15 cellular contexts compared by ENCODE assay signal in genomic region chr5:133456933-133457402, GRCh38.
DNase-seq lines count a peak whose midpoint lies in the region; ATAC-seq, FAIRE-seq and TF ChIP-seq lines count a peak whose summit lies in the region.
"Had no signal": no experiment of that assay in that cellular context is flagged by ENCODE, and none has a peak within 500 bp of the region (broad histone marks: within the 10 kb centered on the region; RNA-seq: fewer than 3 reads in every experiment).

No MANE protein-coding gene starts in this region.

- peak overlapping the region in 6 of 7 donors; percentile 72 to 94 (median 79) for H3K27ac Mint-ChIP-seq in CD14-positive monocyte
- H3K27ac Mint-ChIP-seq in activated T-helper 17 cell treated with anti-CD3 and anti-CD28 coated beads, Interleukin-2, amount 50 U/mL, for 72 hours, result no peak overlapping the region
- H3K27ac Mint-ChIP-seq: natural killer cell treated with Interleukin-12 subunit alpha and Interleukin-12 subunit beta and Interleukin-15 and Interleukin-18, amount 100 ng/mL, for 72 hours had no signal

- H3K4me1 ChIP-seq in liver (ENCODE audit: control insufficient read depth in 4 of 4, insufficient read depth in 4 of 4, low read length in 3 of 4), result peaks cover 7 to 38% (median 27%) of the 10 kb centered on the region in 4 donors
- H3K4me1 ChIP-seq: lower lobe of right lung had no signal

- H3K4me3 ChIP-seq in bronchial epithelial cell (ENCODE audit: low read depth, low read length) (no peak overlapping the region), liver (ENCODE audit: low read depth in 1 of 3, low read length in 3 of 3) (no peak overlapping the region)
- H3K4me3 ChIP-seq: lower lobe of right lung had no signal

- H3K27me3 Mint-ChIP-seq in CD14-positive monocyte (ENCODE audit: low read depth in 3 of 3), result peaks cover 0 to 14% (median 3%) of the 10 kb centered on the region in 3 donors
- no peaks in the 10 kb centered on the region for H3K27me3 Mint-ChIP-seq in activated T-helper 17 cell treated with anti-CD3 and anti-CD28 coated beads, Interleukin-2, amount 50 U/mL, for 72 hours
- H3K27me3 Mint-ChIP-seq: natural killer cell treated with Interleukin-12 subunit alpha and Interleukin-12 subunit beta and Interleukin-15 and Interleukin-18, amount 100 ng/mL, for 72 hours had no signal

- intact Hi-C loops in CD14-positive monocyte (cut with micrococcal nuclease), result no loop called here

- ATAC-seq in activated T-helper 17 cell treated with anti-CD3 and anti-CD28 coated beads, Interleukin-2, amount 50 U/mL, for 72 hours (replicated peaks), result no peak
- ATAC-seq in HG03175 (IDR thresholded peaks at IDR 0.05; ENCODE audit: unreplicated experiment), result no peak
- ATAC-seq: lower lobe of right lung; natural killer cell treated with Interleukin-12 subunit alpha and Interleukin-12 subunit beta and Interleukin-15 and Interleukin-18, amount 100 ng/mL, for 72 hours had no signal

- no peak for FAIRE-seq in bronchial epithelial cell (lab: Jason Lieb, UNC)
- FAIRE-seq: GM18507, GM19239 had no signal

- no peaks in the 10 kb centered on the region for H3K9me3 ChIP-seq in liver (ENCODE audit: control insufficient read depth in 4 of 4, low read length in 3 of 4)
- H3K9me3 ChIP-seq: lower lobe of right lung had no signal

- no peaks in the 10 kb centered on the region for H3K36me3 ChIP-seq in bronchial epithelial cell (ENCODE audit: control insufficient read depth, insufficient read depth, low read length)
- no peaks in the 10 kb centered on the region for H3K36me3 ChIP-seq in liver (ENCODE audit: control insufficient read depth in 4 of 4, insufficient read depth in 3 of 4, low read depth in 1 of 4, low read length in 3 of 4)
- H3K36me3 ChIP-seq: lower lobe of right lung had no signal

- TF ChIP-seq CTCF in CD14-positive monocyte (IDR thresholded peaks at IDR 0.05), result no peak
- no peak for TF ChIP-seq CTCF in bronchial epithelial cell (IDR thresholded peaks at IDR 0.05; ENCODE audit: insufficient read depth, low read length, severe bottlenecking)
- no peak for TF ChIP-seq CTCF in liver (IDR thresholded peaks at IDR 0.05; ENCODE audit: low read depth, low read length, missing input control)

- peaks cover 0 to 4% (median 0%) of the 10 kb centered on the region in 7 donors for H3K9me3 Mint-ChIP-seq in CD14-positive monocyte
- H3K9me3 Mint-ChIP-seq in activated T-helper 17 cell treated with anti-CD3 and anti-CD28 coated beads, Interleukin-2, amount 50 U/mL, for 72 hours, result no peaks in the 10 kb centered on the region
- H3K9me3 Mint-ChIP-seq: natural killer cell treated with Interleukin-12 subunit alpha and Interleukin-12 subunit beta and Interleukin-15 and Interleukin-18, amount 100 ng/mL, for 72 hours had no signal

- H3K4me3 Mint-ChIP-seq in CD14-positive monocyte, result peak overlapping the region; percentile 17 to 61
- H3K4me3 Mint-ChIP-seq in activated T-helper 17 cell treated with anti-CD3 and anti-CD28 coated beads, Interleukin-2, amount 50 U/mL, for 72 hours, result no peak overlapping the region
- H3K4me3 Mint-ChIP-seq: natural killer cell treated with Interleukin-12 subunit alpha and Interleukin-12 subunit beta and Interleukin-15 and Interleukin-18, amount 100 ng/mL, for 72 hours had no signal

- peak; percentile 58 for DNase-seq in CD14-positive monocyte (ENCODE audit: low spot score)
- peak; percentile 64 for DNase-seq in NOMO-1 (lab: John Stamatoyannopoulos, UW; ENCODE audit: unreplicated experiment in 2 of 2)
- DNase-seq in bronchial epithelial cell (ENCODE audit: low read depth), result peak; percentile 47
- no peak for DNase-seq in dermis blood vessel endothelial cell
- DNase-seq in DMS53 (lab: John Stamatoyannopoulos, UW), result no peak
- DNase-seq: amniotic stem cell, cerebellar nuclear complex, lower lobe of right lung, T1000 had no signal

- peak overlapping the region; percentile 60 to 86 for H3K27ac ChIP-seq in liver (ENCODE audit: low read depth in 1 of 2, low read length in 2 of 2)
- H3K27ac ChIP-seq: lower lobe of right lung had no signal

- H3K9ac ChIP-seq in liver (ENCODE audit: low read depth in 1 of 2, low read length in 2 of 2), result no peak overlapping the region

- H3K36me3 Mint-ChIP-seq in CD14-positive monocyte, result no peaks in the 10 kb centered on the region
- H3K36me3 Mint-ChIP-seq in activated T-helper 17 cell treated with anti-CD3 and anti-CD28 coated beads, Interleukin-2, amount 50 U/mL, for 72 hours (ENCODE audit: low read depth), result no peaks in the 10 kb centered on the region
- H3K36me3 Mint-ChIP-seq: natural killer cell treated with Interleukin-12 subunit alpha and Interleukin-12 subunit beta and Interleukin-15 and Interleukin-18, amount 100 ng/mL, for 72 hours had no signal

- TF ChIP-seq RAD21 in liver (IDR thresholded peaks at IDR 0.05), result peak; percentile 45 to 50

- peaks cover 44% of the 10 kb centered on the region for H3K4me1 Mint-ChIP-seq in CD14-positive monocyte
- H3K4me1 Mint-ChIP-seq in activated T-helper 17 cell treated with anti-CD3 and anti-CD28 coated beads, Interleukin-2, amount 50 U/mL, for 72 hours, result peaks cover 4% of the 10 kb centered on the region

- H3K27me3 ChIP-seq in bronchial epithelial cell (ENCODE audit: control insufficient read depth, insufficient read depth, low read length) (peaks cover 3% of the 10 kb centered on the region), liver (ENCODE audit: control insufficient read depth in 4 of 4, insufficient read depth in 4 of 4, low read length in 3 of 4) (no peaks in the 10 kb centered on the region)

- WGBS in liver, result 30% methylated on average over 4 of the region's 4 CpGs

TF ChIP-seq in liver, 16 proteins besides CTCF, POLR2A, EP300 and RAD21:
- TF ChIP-seq NR2F2 (IDR thresholded peaks at IDR 0.05) (no peak), HNF4G (IDR thresholded peaks at IDR 0.05) (no peak), JUND (IDR thresholded peaks at IDR 0.05) (peak in 1 of 2 donors; percentile 76), RXRA (IDR thresholded peaks at IDR 0.05) (peak; percentile 75 to 93), YY1 (IDR thresholded peaks at IDR 0.05) (peak; percentile 87), GABPA (IDR thresholded peaks at IDR 0.05 in 1 of 2, conservative IDR thresholded peaks at IDR 0.05 in 1 of 2) (no peak), EGR1 (IDR thresholded peaks at IDR 0.05; ENCODE audit: low read depth in 2 of 2) (peak in 1 of 2 donors; percentile 84), ZBTB33 (IDR thresholded peaks at IDR 0.05) (peak; percentile 78), FOXA2 (IDR thresholded peaks at IDR 0.05) (peak; percentile 40), TAF1 (conservative IDR thresholded peaks at IDR 0.05) (no peak), HNF4A (conservative IDR thresholded peaks at IDR 0.05) (peak; percentile 58 to 80), SP1 (IDR thresholded peaks at IDR 0.05) (peak; percentile 20), FOXA1 (IDR thresholded peaks at IDR 0.05) (peak; percentile 46)
- TF ChIP-seq, protein P1, sequence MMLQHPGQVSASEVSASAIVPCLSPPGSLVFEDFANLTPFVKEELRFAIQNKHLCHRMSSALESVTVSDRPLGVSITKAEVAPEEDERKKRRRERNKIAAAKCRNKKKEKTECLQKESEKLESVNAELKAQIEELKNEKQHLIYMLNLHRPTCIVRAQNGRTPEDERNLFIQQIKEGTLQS (IDR thresholded peaks at IDR 0.05), result peak; percentile 50
- TF ChIP-seq, protein P2, sequence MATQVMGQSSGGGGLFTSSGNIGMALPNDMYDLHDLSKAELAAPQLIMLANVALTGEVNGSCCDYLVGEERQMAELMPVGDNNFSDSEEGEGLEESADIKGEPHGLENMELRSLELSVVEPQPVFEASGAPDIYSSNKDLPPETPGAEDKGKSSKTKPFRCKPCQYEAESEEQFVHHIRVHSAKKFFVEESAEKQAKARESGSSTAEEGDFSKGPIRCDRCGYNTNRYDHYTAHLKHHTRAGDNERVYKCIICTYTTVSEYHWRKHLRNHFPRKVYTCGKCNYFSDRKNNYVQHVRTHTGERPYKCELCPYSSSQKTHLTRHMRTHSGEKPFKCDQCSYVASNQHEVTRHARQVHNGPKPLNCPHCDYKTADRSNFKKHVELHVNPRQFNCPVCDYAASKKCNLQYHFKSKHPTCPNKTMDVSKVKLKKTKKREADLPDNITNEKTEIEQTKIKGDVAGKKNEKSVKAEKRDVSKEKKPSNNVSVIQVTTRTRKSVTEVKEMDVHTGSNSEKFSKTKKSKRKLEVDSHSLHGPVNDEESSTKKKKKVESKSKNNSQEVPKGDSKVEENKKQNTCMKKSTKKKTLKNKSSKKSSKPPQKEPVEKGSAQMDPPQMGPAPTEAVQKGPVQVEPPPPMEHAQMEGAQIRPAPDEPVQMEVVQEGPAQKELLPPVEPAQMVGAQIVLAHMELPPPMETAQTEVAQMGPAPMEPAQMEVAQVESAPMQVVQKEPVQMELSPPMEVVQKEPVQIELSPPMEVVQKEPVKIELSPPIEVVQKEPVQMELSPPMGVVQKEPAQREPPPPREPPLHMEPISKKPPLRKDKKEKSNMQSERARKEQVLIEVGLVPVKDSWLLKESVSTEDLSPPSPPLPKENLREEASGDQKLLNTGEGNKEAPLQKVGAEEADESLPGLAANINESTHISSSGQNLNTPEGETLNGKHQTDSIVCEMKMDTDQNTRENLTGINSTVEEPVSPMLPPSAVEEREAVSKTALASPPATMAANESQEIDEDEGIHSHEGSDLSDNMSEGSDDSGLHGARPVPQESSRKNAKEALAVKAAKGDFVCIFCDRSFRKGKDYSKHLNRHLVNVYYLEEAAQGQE (IDR thresholded peaks at IDR 0.05), result peak; percentile 50
- TF ChIP-seq, protein P3, sequence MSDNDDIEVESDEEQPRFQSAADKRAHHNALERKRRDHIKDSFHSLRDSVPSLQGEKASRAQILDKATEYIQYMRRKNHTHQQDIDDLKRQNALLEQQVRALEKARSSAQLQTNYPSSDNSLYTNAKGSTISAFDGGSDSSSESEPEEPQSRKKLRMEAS (IDR thresholded peaks at IDR 0.05), result peak; percentile 96

Comparison
In these comparisons a context has a peak if more than half of its experiments do, and no peak if none do; other contexts are left out.
1. DNase-seq: peak in CD14-positive monocyte (single experiment), NOMO-1 (2 of 2) and bronchial epithelial cell (single experiment); none in dermis blood vessel endothelial cell (single experiment) and DMS53 (single experiment).